ENCODE assay signal across 1 cellular context in genomic region chr18:57434536-57435494, GRCh38.
TF ChIP-seq lines count a peak whose summit lies in the region.

TSS of gene ONECUT2 (plus strand) at chr18:57435374. CDS start at chr18:57435717, 343 bp downstream.

TF ChIP-seq in A549, 52 proteins besides CTCF, POLR2A, EP300 and RAD21 (continued from another document):
- TF ChIP-seq HMGXB4 (CRISPR knock-in tag; IDR thresholded peaks at IDR 0.05; ENCODE audit: borderline replicate concordance) (no peak), CHD2 (IDR thresholded peaks at IDR 0.05; ENCODE audit: low read length, partially characterized antibody) (no peak), ESRRA (IDR thresholded peaks at IDR 0.05; ENCODE audit: borderline replicate concordance, low read length) (no peak), TP53 (CRISPR knock-in tag; IDR thresholded peaks at IDR 0.05) (no peak), ATOH8 (CRISPR knock-in tag; IDR thresholded peaks at IDR 0.05; ENCODE audit: low read depth) (no peak), BHLHE40 (IDR thresholded peaks at IDR 0.05; ENCODE audit: low read depth, low read length) (no peak), HDAC2 (IDR thresholded peaks at IDR 0.05) (no peak)
